In genomic region chr13:73477441-73477840, GRCh38 we compare ENCODE assay signal across 32 cellular contexts.
DNase-seq lines count a peak whose midpoint lies in the region; ATAC-seq and TF ChIP-seq lines count a peak whose summit lies in the region.
"Had no signal": no experiment of that assay in that cellular context is flagged by ENCODE, and none has a peak within 500 bp of the region (broad histone marks: within the 10 kb centered on the region; RNA-seq: fewer than 3 reads in every experiment).

No MANE protein-coding gene starts in this region.

- H3K9me3 ChIP-seq in mucosa of descending colon = no peaks in the 10 kb centered on the region
- H3K9me3 ChIP-seq: A549; BE2C; BLaER1; BLaER1 treated with 17β-estradiol and CSF1 and Interleukin-3, amounts not matched to agents 10 nM and 100 nM; Caco-2 had no signal

- ATAC-seq in left colon = peak; percentile 74
- ATAC-seq in mucosa of descending colon = peak; percentile 52
- peak; percentile 26 for ATAC-seq in stimulated activated memory B cell treated with anti-CD40 and anti-IgM and Interleukin-4, amounts not matched to agents 10 μg/mL and 1 μg/mL and 100 μg/mL, for 72 hours
- ATAC-seq: A549; CD8-positive, alpha-beta T cell had no signal

- H3K36me3 Mint-ChIP-seq in Calu3 (ENCODE audit: insufficient read depth, unreplicated experiment) = no peaks in the 10 kb centered on the region
- H3K36me3 Mint-ChIP-seq in stimulated activated memory B cell treated with anti-CD40 and anti-IgM and Interleukin-4, amounts not matched to agents 10 μg/mL and 1 μg/mL and 100 μg/mL, for 72 hours = no peaks in the 10 kb centered on the region
- H3K36me3 Mint-ChIP-seq: CD14-positive monocyte; CD4-positive, alpha-beta memory T cell; CD4-positive, CD25-positive, alpha-beta regulatory T cell; CD8-positive, alpha-beta memory T cell; CD8-positive, alpha-beta T cell had no signal

- H3K27ac Mint-ChIP-seq in Calu3 (ENCODE audit: unreplicated experiment) = peak overlapping the region; percentile 76
- no peak overlapping the region for H3K27ac Mint-ChIP-seq in stimulated activated memory B cell treated with anti-CD40 and anti-IgM and Interleukin-4, amounts not matched to agents 10 μg/mL and 1 μg/mL and 100 μg/mL, for 72 hours
- H3K27ac Mint-ChIP-seq: B cell; CD14-positive monocyte; CD4-positive, alpha-beta memory T cell; CD4-positive, alpha-beta T cell; CD4-positive, CD25-positive, alpha-beta regulatory T cell; CD8-positive, alpha-beta memory T cell; CD8-positive, alpha-beta T cell had no signal

- no peaks in the 10 kb centered on the region for H3K4me1 ChIP-seq in mucosa of descending colon (ENCODE audit: low read depth)
- H3K4me1 ChIP-seq: A549; BE2C; BLaER1; BLaER1 treated with 17β-estradiol and CSF1 and Interleukin-3, amounts not matched to agents 10 nM and 100 nM; Caco-2 had no signal

- DNase-seq in Calu3 (no peak), left colon (no peak), mucosa of descending colon (no peak), NCI-H510A (lab: John Stamatoyannopoulos, UW) (no peak), cerebellar cortex (ENCODE audit: low spot score) (no peak), mesenteric fat pad (ENCODE audit: low spot score) (no peak), NCI-H2107 treated with DMSO at 0.1 percent for 48 hours (lab: John Stamatoyannopoulos, UW; ENCODE audit: unreplicated experiment) (no peak)
- DNase-seq: 8988T; ACHN; AML-193; BE2C; C1 segment of cervical spinal cord; Caco-2; CD4-positive, alpha-beta memory T cell; CD4-positive, alpha-beta T cell; CD4-positive, CD25-positive, alpha-beta regulatory T cell; CD8-positive, alpha-beta memory T cell; CD8-positive, alpha-beta T cell; COR-L47; DMS 273 treated with DMSO at 0.1 percent for 48 hours; DMS153; DMS53; DMS79; DMS79 treated with DMSO at 0.1 percent for 48 hours; DND-41; EL had no signal

- H3K4me3 Mint-ChIP-seq in Calu3 (ENCODE audit: low read depth, unreplicated experiment) = no peak overlapping the region
- no peak overlapping the region for H3K4me3 Mint-ChIP-seq in stimulated activated memory B cell treated with anti-CD40 and anti-IgM and Interleukin-4, amounts not matched to agents 10 μg/mL and 1 μg/mL and 100 μg/mL, for 72 hours
- H3K4me3 Mint-ChIP-seq: B cell; CD14-positive monocyte; CD4-positive, alpha-beta memory T cell; CD4-positive, alpha-beta T cell; CD8-positive, alpha-beta memory T cell; CD8-positive, alpha-beta T cell had no signal

- no peak overlapping the region for H3K4me3 ChIP-seq in mucosa of descending colon
- H3K4me3 ChIP-seq: A549; BLaER1; BLaER1 treated with 17β-estradiol and CSF1 and Interleukin-3, amounts not matched to agents 10 nM and 100 nM had no signal

- H3K9me3 Mint-ChIP-seq in Calu3 (ENCODE audit: low read depth, unreplicated experiment) = no peaks in the 10 kb centered on the region
- H3K9me3 Mint-ChIP-seq in stimulated activated memory B cell treated with anti-CD40 and anti-IgM and Interleukin-4, amounts not matched to agents 10 μg/mL and 1 μg/mL and 100 μg/mL, for 72 hours = no peaks in the 10 kb centered on the region
- H3K9me3 Mint-ChIP-seq: CD4-positive, alpha-beta memory T cell; CD4-positive, alpha-beta T cell; CD8-positive, alpha-beta memory T cell; CD8-positive, alpha-beta T cell had no signal

- H3K36me3 ChIP-seq in mucosa of descending colon (ENCODE audit: low read depth) = no peaks in the 10 kb centered on the region
- H3K36me3 ChIP-seq: BE2C; BLaER1; BLaER1 treated with 17β-estradiol and CSF1 and Interleukin-3, amounts not matched to agents 10 nM and 100 nM had no signal

- no peak for TF ChIP-seq CTCF in Calu3 (IDR thresholded peaks at IDR 0.05; ENCODE audit: unreplicated experiment)
- TF ChIP-seq CTCF in mucosa of descending colon (IDR thresholded peaks at IDR 0.05) = no peak

- no TSS peak for BruUV-seq in Calu3 (replicated peaks; lab: Mats Ljungman, UMichigan)

- CTCF ChIA-PET in Calu3 (lab: Charles Lee) = no interaction called here

- H3K4me1 Mint-ChIP-seq in Calu3 (ENCODE audit: low read depth, unreplicated experiment) = no peaks in the 10 kb centered on the region
- no peaks in the 10 kb centered on the region for H3K4me1 Mint-ChIP-seq in stimulated activated memory B cell treated with anti-CD40 and anti-IgM and Interleukin-4, amounts not matched to agents 10 μg/mL and 1 μg/mL and 100 μg/mL, for 72 hours
- H3K4me1 Mint-ChIP-seq: B cell; CD14-positive monocyte; CD4-positive, alpha-beta memory T cell; CD4-positive, CD25-positive, alpha-beta regulatory T cell; CD8-positive, alpha-beta memory T cell had no signal

- intact Hi-C loops in Calu3 (cut with micrococcal nuclease; ENCODE audit: unreplicated experiment) (no loop called here), left colon (cut with DNase I, micrococcal nuclease) (no loop called here), mucosa of descending colon (cut with DNase I, micrococcal nuclease) (no loop called here)

- H3K27me3 Mint-ChIP-seq in Calu3 (ENCODE audit: unreplicated experiment) = no peaks in the 10 kb centered on the region
- no peaks in the 10 kb centered on the region for H3K27me3 Mint-ChIP-seq in stimulated activated memory B cell treated with anti-CD40 and anti-IgM and Interleukin-4, amounts not matched to agents 10 μg/mL and 1 μg/mL and 100 μg/mL, for 72 hours
- H3K27me3 Mint-ChIP-seq: B cell; CD4-positive, alpha-beta memory T cell; CD4-positive, alpha-beta T cell had no signal
